ENCODE assay signal across 1 cellular context in genomic region chr22:42443240-42444059, GRCh38.
A peak's percentile ranks its signal among the peaks of the same experiment; 100 is the strongest.
TF ChIP-seq lines count a peak whose summit lies in the region.

No MANE protein-coding gene starts in this region.

TF ChIP-seq in K562, 482 proteins besides CTCF, POLR2A, EP300 and RAD21 (continued from another document and continues in another):
- TF ChIP-seq SP2 (IDR thresholded peaks at IDR 0.05; ENCODE audit: extremely low read depth, low read depth, low read length, poor library complexity, severe bottlenecking) (no peak), CEBPB (tag; IDR thresholded peaks at IDR 0.05) (no peak), MECOM (CRISPR knock-in tag; IDR thresholded peaks at IDR 0.05) (0 out of 2 replicates have a peak, but pooled peaks have one; percentile 25), ETV6 (IDR thresholded peaks at IDR 0.05; ENCODE audit: borderline replicate concordance in 1 of 2, low read depth in 2 of 2, low read length in 1 of 2) (no peak), ETV6 (CRISPR knock-in tag; IDR thresholded peaks at IDR 0.05; ENCODE audit: borderline replicate concordance) (no peak), ETV5 (CRISPR knock-in tag; IDR thresholded peaks at IDR 0.05; ENCODE audit: low read depth) (no peak), MXD1 (CRISPR knock-in tag; IDR thresholded peaks at IDR 0.05; ENCODE audit: borderline replicate concordance, poor library complexity, severe bottlenecking) (no peak), TEAD2 (tag; IDR thresholded peaks at IDR 0.05) (peak; percentile 76), E2F6 (IDR thresholded peaks at IDR 0.05; ENCODE audit: borderline replicate concordance in 1 of 2, extremely low read depth in 1 of 2, insufficient read depth in 1 of 2, insufficient read length in 1 of 2, low read depth in 1 of 2, low read length in 1 of 2, poor library complexity in 1 of 2, severe bottlenecking in 1 of 2) (no peak), PRDM10 (IDR thresholded peaks at IDR 0.05; ENCODE audit: partially characterized antibody) (no peak), ZNF766 (CRISPR knock-in tag; conservative IDR thresholded peaks at IDR 0.05) (peak; percentile 84), CHD1 (IDR thresholded peaks at IDR 0.05; ENCODE audit: low read length) (no peak), ERF (CRISPR knock-in tag; IDR thresholded peaks at IDR 0.05) (no peak), KDM5B (IDR thresholded peaks at IDR 0.05; ENCODE audit: insufficient replicate concordance, low read depth, low read length) (no peak), STAT5A (IDR thresholded peaks at IDR 0.05; ENCODE audit: borderline replicate concordance, low read length) (no peak), TARDBP (IDR thresholded peaks at IDR 0.05) (no peak), KLF1 (tag; IDR thresholded peaks at IDR 0.05) (no peak), TRIM24 (IDR thresholded peaks at IDR 0.05) (no peak), RFX7 (CRISPR knock-in tag; IDR thresholded peaks at IDR 0.05) (no peak), ZBTB1 (CRISPR knock-in tag; IDR thresholded peaks at IDR 0.05; ENCODE audit: borderline replicate concordance, low read depth) (no peak), SRSF7 (optimal IDR thresholded peaks at IDR 0.05; ENCODE audit: low read depth, low read length) (no peak), ZBTB5 (IDR thresholded peaks at IDR 0.05) (no peak), HMG20B (CRISPR knock-in tag; IDR thresholded peaks at IDR 0.05) (no peak), NR4A1 (CRISPR knock-in tag; IDR thresholded peaks at IDR 0.05) (no peak), NR4A1 (tag; IDR thresholded peaks at IDR 0.05) (peak; percentile 72; the same call in 1 of the 2 replicates), U2AF1 (optimal IDR thresholded peaks at IDR 0.05; ENCODE audit: low read depth, low read length) (no peak), PURB (CRISPR knock-in tag; IDR thresholded peaks at IDR 0.05; ENCODE audit: low read depth) (no peak), SMC3 (conservative IDR thresholded peaks at IDR 0.05; ENCODE audit: insufficient read depth, low read depth, low read length) (no peak), HBP1 (CRISPR knock-in tag; IDR thresholded peaks at IDR 0.05) (no peak), ZNF143 (CRISPR knock-in tag; IDR thresholded peaks at IDR 0.05) (no peak), ZFX (CRISPR knock-in tag; IDR thresholded peaks at IDR 0.05) (peak; percentile 48; the same call in 1 of the 2 replicates), ATF6 (CRISPR knock-in tag; IDR thresholded peaks at IDR 0.05) (no peak), MCM7 (IDR thresholded peaks at IDR 0.05) (no peak), ZNF436 (CRISPR knock-in tag; IDR thresholded peaks at IDR 0.05) (no peak), ZNF184 (CRISPR knock-in tag; IDR thresholded peaks at IDR 0.05) (no peak), ZNF655 (CRISPR knock-in tag; IDR thresholded peaks at IDR 0.05) (no peak), RB1 (IDR thresholded peaks at IDR 0.05; ENCODE audit: low read depth) (no peak), IRF2 (CRISPR knock-in tag; IDR thresholded peaks at IDR 0.05) (no peak), KDM4B (IDR thresholded peaks at IDR 0.05; ENCODE audit: borderline replicate concordance in 2 of 2, low read depth in 1 of 2) (no peak), CAMTA2 (CRISPR knock-in tag; conservative IDR thresholded peaks at IDR 0.05) (no peak), PYGO2 (tag; IDR thresholded peaks at IDR 0.05) (peak; percentile 80), ZNF785 (CRISPR knock-in tag; IDR thresholded peaks at IDR 0.05) (no peak), NFE2L1 (tag; IDR thresholded peaks at IDR 0.05; ENCODE audit: borderline replicate concordance, low read depth) (peak; percentile 29; the same call in 1 of the 2 replicates), TSC22D4 (tag; IDR thresholded peaks at IDR 0.05) (no peak), COPS2 (conservative IDR thresholded peaks at IDR 0.05) (no peak), NONO (IDR thresholded peaks at IDR 0.05; ENCODE audit: low read depth in 2 of 2, low read length in 1 of 2) (no peak), ID3 (CRISPR knock-in tag; IDR thresholded peaks at IDR 0.05) (no peak), ID3 (tag; IDR thresholded peaks at IDR 0.05) (peak; percentile 86), SMAD3 (CRISPR knock-in tag; conservative IDR thresholded peaks at IDR 0.05) (0 out of 2 replicates have a peak, but pooled peaks have one; percentile 15), BRD4 (IDR thresholded peaks at IDR 0.05) (no peak), NCOA4 (IDR thresholded peaks at IDR 0.05; ENCODE audit: partially characterized antibody) (no peak), CSDE1 (IDR thresholded peaks at IDR 0.05) (no peak), ZBTB17 (CRISPR knock-in tag; IDR thresholded peaks at IDR 0.05) (no peak)
